12 cellular contexts compared by ENCODE assay signal in the genomic region with DNA sequence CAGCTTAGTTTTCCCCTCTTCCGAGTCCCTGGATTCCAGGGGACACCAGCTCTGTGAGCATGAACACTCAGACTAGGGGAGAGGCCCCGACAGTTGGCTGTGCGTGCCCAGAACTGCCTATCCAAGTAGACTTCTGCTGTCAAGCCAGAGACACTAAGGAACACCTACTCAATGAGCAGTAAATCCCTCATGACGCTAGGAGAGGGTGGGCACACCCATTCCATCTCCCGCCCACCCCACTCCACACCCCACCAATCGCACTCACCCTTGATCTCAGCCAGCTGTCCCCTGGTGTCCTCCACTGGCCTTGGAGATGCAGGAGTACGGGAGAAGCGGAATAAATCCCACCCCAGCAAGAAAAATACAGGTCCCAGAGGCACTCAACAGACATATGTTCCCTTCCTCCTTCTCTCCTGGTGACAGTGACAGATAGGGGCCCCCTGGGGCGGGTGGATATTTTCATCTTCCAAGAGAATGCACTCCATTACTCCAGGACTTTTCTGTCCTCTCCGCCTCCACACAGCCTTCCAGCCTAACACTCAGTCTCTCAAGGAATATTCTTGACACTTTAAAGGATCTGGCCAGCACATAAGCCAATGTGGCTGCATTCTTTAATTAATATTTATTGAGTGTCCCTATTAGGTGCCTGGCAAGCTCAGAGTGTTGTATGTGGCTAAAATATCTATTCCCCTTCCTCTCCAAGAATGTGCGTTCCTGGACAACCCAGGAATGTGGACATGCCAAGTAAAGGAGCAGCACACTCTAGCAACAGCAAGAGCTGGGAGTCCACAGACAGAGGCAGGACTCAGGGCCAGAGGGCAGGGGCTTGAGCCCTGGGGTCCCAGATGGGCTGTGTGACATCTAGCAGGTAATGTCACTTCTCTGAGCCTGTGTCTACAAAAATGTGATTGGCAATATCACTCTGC. TPM values are rescaled to one million over a fixed set of nuclear protein-coding genes. Genes with fewer than 3 reads are reported as not detected.
DNase-seq lines count a peak whose midpoint lies in the region; ATAC-seq and TF ChIP-seq lines count a peak whose summit lies in the region.
"Had no signal": no experiment of that assay in that cellular context is flagged by ENCODE, and none has a peak within 500 bp of the region (broad histone marks: within the 10 kb centered on the region; RNA-seq: fewer than 3 reads in every experiment).

No MANE protein-coding gene starts in this region.

- H3K4me3 Mint-ChIP-seq in activated naive CD8-positive, alpha-beta T cell treated with anti-CD3 and anti-CD28 coated beads, Interleukin-2, amount 50 U/mL, for 24 hours: no peak overlapping the region
- no peak overlapping the region for H3K4me3 Mint-ChIP-seq in activated naive CD8-positive, alpha-beta T cell treated with anti-CD3 and anti-CD28 coated beads for 36 hours
- no peak overlapping the region for H3K4me3 Mint-ChIP-seq in nephron progenitor cell
- H3K4me3 Mint-ChIP-seq: brain; CD8-positive, alpha-beta memory T cell had no signal

- no peak for DNase-seq in activated naive CD8-positive, alpha-beta T cell treated with anti-CD3 and anti-CD28 coated beads, Interleukin-2, amount 50 U/mL, for 24 hours
- DNase-seq in activated naive CD8-positive, alpha-beta T cell treated with anti-CD3 and anti-CD28 coated beads for 36 hours: no peak
- DNase-seq in esophagus muscularis mucosa (ENCODE audit: extremely low spot score) (no peak), nephron progenitor cell (no peak), aorta (no peak)
- DNase-seq: NCI-H1930, NCI-H748 treated with DMSO at 0.1 percent for 48 hours had no signal

- H3K27me3 ChIP-seq in esophagus muscularis mucosa (no peaks in the 10 kb centered on the region), aorta (ENCODE audit: control insufficient read depth in 1 of 2, insufficient read depth in 2 of 2, low read length in 1 of 2) (no peaks in the 10 kb centered on the region)

- no peak for TF ChIP-seq POLR2A in esophagus muscularis mucosa (IDR thresholded peaks at IDR 0.05; ENCODE audit: low read depth)

- no peaks in the 10 kb centered on the region for H3K9me3 Mint-ChIP-seq in activated naive CD8-positive, alpha-beta T cell treated with anti-CD3 and anti-CD28 coated beads, Interleukin-2, amount 50 U/mL, for 24 hours
- no peaks in the 10 kb centered on the region for H3K9me3 Mint-ChIP-seq in activated naive CD8-positive, alpha-beta T cell treated with anti-CD3 and anti-CD28 coated beads for 36 hours
- H3K9me3 Mint-ChIP-seq in nephron progenitor cell: peaks cover 4% of the 10 kb centered on the region
- H3K9me3 Mint-ChIP-seq: CD8-positive, alpha-beta memory T cell had no signal

- H3K9me3 ChIP-seq in esophagus muscularis mucosa: no peaks in the 10 kb centered on the region
- no peaks in the 10 kb centered on the region for H3K9me3 ChIP-seq in aorta (ENCODE audit: control insufficient read depth, low read length)

- 61% methylated on average over 10 of the region's 11 CpGs for WGBS in esophagus muscularis mucosa
- WGBS in aorta, 2 donors: 55 to 66% methylated on average over 11 of the region's 11 CpGs

- no peak overlapping the region for H3K27ac Mint-ChIP-seq in activated naive CD8-positive, alpha-beta T cell treated with anti-CD3 and anti-CD28 coated beads, Interleukin-2, amount 50 U/mL, for 24 hours
- no peak overlapping the region for H3K27ac Mint-ChIP-seq in activated naive CD8-positive, alpha-beta T cell treated with anti-CD3 and anti-CD28 coated beads for 36 hours
- H3K27ac Mint-ChIP-seq in nephron progenitor cell: peak overlapping the region; percentile 81

- intact Hi-C loops in esophagus muscularis mucosa (cut with DNase I): no loop called here
- intact Hi-C loops in aorta (cut with DNase I): no loop called here

- no peak overlapping the region for H3K4me3 ChIP-seq in esophagus muscularis mucosa
- H3K4me3 ChIP-seq in aorta (ENCODE audit: low read length in 2 of 2): no peak overlapping the region

- peaks cover 6% of the 10 kb centered on the region for H3K27me3 Mint-ChIP-seq in activated naive CD8-positive, alpha-beta T cell treated with anti-CD3 and anti-CD28 coated beads, Interleukin-2, amount 50 U/mL, for 24 hours
- H3K27me3 Mint-ChIP-seq in activated naive CD8-positive, alpha-beta T cell treated with anti-CD3 and anti-CD28 coated beads for 36 hours: no peaks in the 10 kb centered on the region
- H3K27me3 Mint-ChIP-seq in nephron progenitor cell (ENCODE audit: low read depth, poor library complexity): peaks cover 43% of the 10 kb centered on the region

- H3K4me1 Mint-ChIP-seq in activated naive CD8-positive, alpha-beta T cell treated with anti-CD3 and anti-CD28 coated beads, Interleukin-2, amount 50 U/mL, for 24 hours: peaks cover 6% of the 10 kb centered on the region
- peaks cover 8% of the 10 kb centered on the region for H3K4me1 Mint-ChIP-seq in activated naive CD8-positive, alpha-beta T cell treated with anti-CD3 and anti-CD28 coated beads for 36 hours
- peaks cover 35% of the 10 kb centered on the region for H3K4me1 Mint-ChIP-seq in nephron progenitor cell

- H3K4me1 ChIP-seq in esophagus muscularis mucosa (peaks cover 11 to 38% (median 28%) of the 10 kb centered on the region in 4 donors), aorta (ENCODE audit: control insufficient read depth in 1 of 2, insufficient read depth in 2 of 2, low read length in 2 of 2) (no peaks in the 10 kb centered on the region)

- no peak for TF ChIP-seq EP300 in esophagus muscularis mucosa (IDR thresholded peaks at IDR 0.05)

- H3K36me3 Mint-ChIP-seq in activated naive CD8-positive, alpha-beta T cell treated with anti-CD3 and anti-CD28 coated beads, Interleukin-2, amount 50 U/mL, for 24 hours (ENCODE audit: low read depth): no peaks in the 10 kb centered on the region
- H3K36me3 Mint-ChIP-seq in activated naive CD8-positive, alpha-beta T cell treated with anti-CD3 and anti-CD28 coated beads for 36 hours: no peaks in the 10 kb centered on the region
- H3K36me3 Mint-ChIP-seq in nephron progenitor cell (ENCODE audit: low read depth): no peaks in the 10 kb centered on the region
- H3K36me3 Mint-ChIP-seq: brain; CD8-positive, alpha-beta memory T cell had no signal

- H3K27ac ChIP-seq in esophagus muscularis mucosa (replicated peaks in 1 of 4) (peak overlapping the region; percentile 51 to 73 (median 64)), aorta (ENCODE audit: low read depth in 1 of 2, low read length in 2 of 2) (no peak overlapping the region)

- H3K36me3 ChIP-seq in esophagus muscularis mucosa (no peaks in the 10 kb centered on the region), aorta (ENCODE audit: control insufficient read depth in 1 of 2, insufficient read depth in 2 of 2, low read length in 1 of 2) (no peaks in the 10 kb centered on the region)

- TF ChIP-seq CTCF in esophagus muscularis mucosa (IDR thresholded peaks at IDR 0.05): no peak
- TF ChIP-seq CTCF in nephron progenitor cell (IDR thresholded peaks at IDR 0.05): no peak

- ATAC-seq in activated naive CD8-positive, alpha-beta T cell treated with anti-CD3 and anti-CD28 coated beads, Interleukin-2, amount 50 U/mL, for 24 hours: peak; percentile 20
- ATAC-seq in aorta (ENCODE audit: low FRiP score) (peak; percentile 51), HG03039 (IDR thresholded peaks at IDR 0.05; ENCODE audit: unreplicated experiment) (no peak), esophagus mucosa (no peak), GM18909 (IDR thresholded peaks at IDR 0.05; ENCODE audit: poor library complexity, unreplicated experiment) (no peak)

RNA-seq across cellular contexts. Expression of gene SMAD7, which starts 13.1 kb away (rescaled TPM):
- 1 to 10 TPM; 9.0 to 9.4 TPM for total RNA-seq in activated naive CD8-positive, alpha-beta T cell treated with anti-CD3 and anti-CD28 coated beads for 36 hours
- total RNA-seq in esophagus muscularis mucosa (10 to 100 TPM; 22.5 to 54.9 (median 40.0) TPM), aorta (10 to 100 TPM; 55.4 to 98.8 TPM), esophagus mucosa (3.7 TPM)
- polyA plus RNA-seq in aorta: 10 to 100 TPM; 27.3 to 32.9 TPM

Comparison
In these comparisons a context has a peak if more than half of its experiments do, and no peak if none do; other contexts are left out.
1. ATAC-seq: peak in activated naive CD8-positive, alpha-beta T cell treated with anti-CD3 and anti-CD28 coated beads, Interleukin-2, amount 50 U/mL, for 24 hours (single experiment) and aorta (single experiment); none in HG03039 (single experiment), esophagus mucosa (single experiment) and GM18909 (single experiment).
2. H3K27ac ChIP-seq: peak in esophagus muscularis mucosa (4 of 4); none in aorta (0 of 2).